ENCODE assay signal across 12 cellular contexts in genomic region chr6:137708481-137708880, GRCh38.
DNase-seq lines count a peak whose midpoint lies in the region; ATAC-seq and TF ChIP-seq lines count a peak whose summit lies in the region.
"Had no signal": no experiment of that assay in that cellular context is flagged by ENCODE, and none has a peak within 500 bp of the region (broad histone marks: within the 10 kb centered on the region; RNA-seq: fewer than 3 reads in every experiment).

No MANE protein-coding gene starts in this region.

- no peaks in the 10 kb centered on the region for H3K9me2 ChIP-seq in SU-DHL-6 (replicated peaks; ENCODE audit: insufficient read depth, low read length)

- H3K4me2 ChIP-seq in SU-DHL-6 (ENCODE audit: low read depth, low read length, poor library complexity, severe bottlenecking) = peak overlapping the region; percentile 47

- H3K4me3 Mint-ChIP-seq in activated T-cell treated with anti-CD3 and anti-CD28 coated beads, Interleukin-2, amount 50 U/mL, for 4 hours = peak overlapping the region; percentile 73
- H3K4me3 Mint-ChIP-seq in effector memory CD8-positive, alpha-beta T cell = peak overlapping the region; percentile 45 to 68
- no peak overlapping the region for H3K4me3 Mint-ChIP-seq in stimulated activated memory B cell treated with anti-CD40 and anti-IgM and Interleukin-4, amounts not matched to agents 10 μg/mL and 1 μg/mL and 100 μg/mL, for 72 hours
- H3K4me3 Mint-ChIP-seq: endodermal cell had no signal

- no peaks in the 10 kb centered on the region for H3K36me3 Mint-ChIP-seq in activated T-cell treated with anti-CD3 and anti-CD28 coated beads, Interleukin-2, amount 50 U/mL, for 4 hours (ENCODE audit: insufficient read depth)
- peaks cover 32% of the 10 kb centered on the region for H3K36me3 Mint-ChIP-seq in effector memory CD8-positive, alpha-beta T cell (ENCODE audit: insufficient read depth)
- no peaks in the 10 kb centered on the region for H3K36me3 Mint-ChIP-seq in stimulated activated memory B cell treated with anti-CD40 and anti-IgM and Interleukin-4, amounts not matched to agents 10 μg/mL and 1 μg/mL and 100 μg/mL, for 72 hours

- no peak for DNase-seq in activated T-cell treated with anti-CD3 and anti-CD28 coated beads, Interleukin-2, amount 50 U/mL, for 4 hours
- DNase-seq in activated T-cell treated with anti-CD3 and anti-CD28 coated beads, Interleukin-2, amount 50 U/mL, for 1 hour = no peak
- no peak for DNase-seq in effector memory CD8-positive, alpha-beta T cell
- DNase-seq in coronary artery (ENCODE audit: low spot score) (no peak), DMS153 (lab: John Stamatoyannopoulos, UW) (no peak)

- H3K4me3 ChIP-seq in SU-DHL-6 (ENCODE audit: insufficient read depth, low read length, poor library complexity, severe bottlenecking) (no peak overlapping the region), coronary artery (no peak overlapping the region)
- H3K4me3 ChIP-seq: body of pancreas, HAP-1 had no signal

- TF ChIP-seq CTCF in SU-DHL-6 (IDR thresholded peaks at IDR 0.05; ENCODE audit: insufficient read depth, low read length, poor library complexity, severe bottlenecking) = no peak
- TF ChIP-seq CTCF in coronary artery (IDR thresholded peaks at IDR 0.05) = no peak

- H3K27me3 Mint-ChIP-seq in activated T-cell treated with anti-CD3 and anti-CD28 coated beads, Interleukin-2, amount 50 U/mL, for 4 hours (ENCODE audit: low read depth) = no peaks in the 10 kb centered on the region
- no peaks in the 10 kb centered on the region for H3K27me3 Mint-ChIP-seq in effector memory CD8-positive, alpha-beta T cell
- H3K27me3 Mint-ChIP-seq in stimulated activated memory B cell treated with anti-CD40 and anti-IgM and Interleukin-4, amounts not matched to agents 10 μg/mL and 1 μg/mL and 100 μg/mL, for 72 hours = no peaks in the 10 kb centered on the region

- H3K27ac Mint-ChIP-seq in effector memory CD8-positive, alpha-beta T cell = peak overlapping the region; percentile 99
- peak overlapping the region; percentile 85 for H3K27ac Mint-ChIP-seq in stimulated activated memory B cell treated with anti-CD40 and anti-IgM and Interleukin-4, amounts not matched to agents 10 μg/mL and 1 μg/mL and 100 μg/mL, for 72 hours
- H3K27ac Mint-ChIP-seq: endodermal cell had no signal

- no peaks in the 10 kb centered on the region for H3K36me3 ChIP-seq in SU-DHL-6 (ENCODE audit: low read length)
- H3K36me3 ChIP-seq: HAP-1 had no signal

- H3K9me3 ChIP-seq in SU-DHL-6 (ENCODE audit: insufficient read depth, low read length) = no peaks in the 10 kb centered on the region
- H3K9me3 ChIP-seq: body of pancreas, HAP-1 had no signal

- H3F3A ChIP-seq in SU-DHL-6 (ENCODE audit: insufficient read depth) = no peaks in the 10 kb centered on the region

- H3K27ac ChIP-seq in SU-DHL-6 (ENCODE audit: low read depth, low read length) (no peak overlapping the region), coronary artery (no peak overlapping the region)
- H3K27ac ChIP-seq: body of pancreas, RWPE1 had no signal

- H3K9ac ChIP-seq in SU-DHL-6 (ENCODE audit: low read length) = no peak overlapping the region

- H4K20me1 ChIP-seq in SU-DHL-6 (ENCODE audit: low read depth, low read length) = no peaks in the 10 kb centered on the region

- H3K79me2 ChIP-seq in SU-DHL-6 (ENCODE audit: insufficient read depth, low read length) = no peaks in the 10 kb centered on the region

- H3K27me3 ChIP-seq in SU-DHL-6 (ENCODE audit: low read length) = no peaks in the 10 kb centered on the region
- H3K27me3 ChIP-seq: body of pancreas had no signal

- peaks cover 8% of the 10 kb centered on the region for H3K9me3 Mint-ChIP-seq in activated T-cell treated with anti-CD3 and anti-CD28 coated beads, Interleukin-2, amount 50 U/mL, for 4 hours
- peaks cover 0 to 4% of the 10 kb centered on the region in 2 donors for H3K9me3 Mint-ChIP-seq in effector memory CD8-positive, alpha-beta T cell
- peaks cover 3% of the 10 kb centered on the region for H3K9me3 Mint-ChIP-seq in stimulated activated memory B cell treated with anti-CD40 and anti-IgM and Interleukin-4, amounts not matched to agents 10 μg/mL and 1 μg/mL and 100 μg/mL, for 72 hours
- H3K9me3 Mint-ChIP-seq: endodermal cell had no signal

- H3K4me1 Mint-ChIP-seq in activated T-cell treated with anti-CD3 and anti-CD28 coated beads, Interleukin-2, amount 50 U/mL, for 4 hours (ENCODE audit: low read depth) = peaks cover 64% of the 10 kb centered on the region
- peaks cover 42 to 52% of the 10 kb centered on the region in 2 donors for H3K4me1 Mint-ChIP-seq in effector memory CD8-positive, alpha-beta T cell (ENCODE audit: low read depth in 2 of 2)
- H3K4me1 Mint-ChIP-seq in stimulated activated memory B cell treated with anti-CD40 and anti-IgM and Interleukin-4, amounts not matched to agents 10 μg/mL and 1 μg/mL and 100 μg/mL, for 72 hours = peaks cover 56% of the 10 kb centered on the region

- H2AFZ ChIP-seq in SU-DHL-6 (ENCODE audit: low read depth, low read length, severe bottlenecking) = peak overlapping the region; percentile 62

- ATAC-seq in activated T-cell treated with anti-CD3 and anti-CD28 coated beads, Interleukin-2, amount 50 U/mL, for 4 hours = peak in 1 of 2 donors; percentile 15
- peak; percentile 20 for ATAC-seq in effector memory CD8-positive, alpha-beta T cell (replicated peaks)
- ATAC-seq in stimulated activated memory B cell treated with anti-CD40 and anti-IgM and Interleukin-4, amounts not matched to agents 10 μg/mL and 1 μg/mL and 100 μg/mL, for 72 hours = no peak
- ATAC-seq in HG03565 (IDR thresholded peaks at IDR 0.05; ENCODE audit: unreplicated experiment) = no peak
